Comparison of ENCODE assay signal across 8 cellular contexts in the genomic region with DNA sequence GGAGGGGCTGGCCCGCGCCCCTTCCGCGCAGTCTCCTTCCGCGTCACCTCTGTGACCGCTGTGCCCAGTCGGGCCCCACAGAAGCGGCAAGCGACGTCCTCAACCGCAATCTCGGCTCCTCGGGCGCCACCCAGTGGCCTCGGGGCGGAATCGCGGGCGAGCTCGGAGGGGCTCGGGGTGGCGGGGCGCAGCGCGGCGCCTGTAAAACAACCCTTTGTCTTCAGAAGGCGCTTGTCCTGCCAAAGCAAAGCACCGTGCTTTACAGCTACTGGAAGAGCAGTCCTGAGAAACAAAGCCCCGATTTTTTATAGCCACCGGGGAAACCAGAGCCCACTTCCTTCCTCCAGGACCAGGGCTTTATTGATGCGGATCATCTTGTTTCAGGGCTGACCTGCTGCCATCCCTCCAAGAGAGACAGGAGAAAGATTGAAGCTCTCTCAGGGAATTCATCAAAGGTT. TPM values are rescaled to one million over a fixed set of nuclear protein-coding genes. Genes with fewer than 3 reads are reported as not detected.
DNase-seq lines count a peak whose midpoint lies in the region; ATAC-seq and TF ChIP-seq lines count a peak whose summit lies in the region.

No MANE protein-coding gene starts in this region.

- peak overlapping the region; percentile 89 for H3K27ac Mint-ChIP-seq in Caco-2 (ENCODE audit: unreplicated experiment)

- BruUV-seq in Caco-2 (replicated peaks; lab: Mats Ljungman, UMichigan) = no TSS peak

- no peaks in the 10 kb centered on the region for H3K9me3 Mint-ChIP-seq in Caco-2 (ENCODE audit: unreplicated experiment)

- peaks cover 29% of the 10 kb centered on the region for H3K4me1 Mint-ChIP-seq in Caco-2 (ENCODE audit: low read depth, unreplicated experiment)

- DNase-seq in Caco-2 = peak; percentile 81 to 92
- peak; percentile 36 for DNase-seq in HS-5 (ENCODE audit: low read depth)
- DNase-seq in NOMO-1 treated with dmso at 0.1 percent for 144 hours (lab: John Stamatoyannopoulos, UW; ENCODE audit: unreplicated experiment) = peak; percentile 42
- DNase-seq in activated CD8-positive, alpha-beta memory T cell treated with anti-CD3 and anti-CD28 coated beads, Interleukin-2, amount 50 U/mL, for 4 hours = peak; percentile 93
- peak; percentile 37 for DNase-seq in epidermal melanocyte (ENCODE audit: insufficient read length, low spot score)
- DNase-seq in stimulated activated CD8-positive, alpha-beta memory T cell treated with anti-CD3 and anti-CD28 coated beads, Interleukin-4, amount 100 ng/mL, for 24 hours (ENCODE audit: low read depth) = peak; percentile 88

- H3K27me3 Mint-ChIP-seq in Caco-2 (ENCODE audit: insufficient read depth, unreplicated experiment) = no peaks in the 10 kb centered on the region

- peaks cover 7% of the 10 kb centered on the region for H3K36me3 Mint-ChIP-seq in Caco-2 (ENCODE audit: insufficient read depth, unreplicated experiment)

- no peaks in the 10 kb centered on the region for H3K36me3 ChIP-seq in Caco-2 (ENCODE audit: control insufficient read depth, insufficient read depth, low read length)

- POLR2A ChIA-PET in Caco-2 (lab: Charles Lee) = interaction anchor here (0.7 to 1.2 kb wide), 2 partner anchors 31 to 37 kb away, joined by 4 to 5 read pairs; no protein-coding TSS in a partner anchor

- TF ChIP-seq CTCF in Caco-2 (IDR thresholded peaks at IDR 0.05; ENCODE audit: insufficient read depth in 1 of 2, low read depth in 1 of 2, low read length in 1 of 2, severe bottlenecking in 1 of 2, unreplicated experiment in 1 of 2) = peak; percentile 86 to 87

- CTCF ChIA-PET in Caco-2 (lab: Charles Lee) = interaction anchor here (0.6 to 1.3 kb wide), 5 partner anchors 30 to 470 kb away, joined by 3 to 7 read pairs (median 3); partner anchors contain the start of gene CDKN2AIP

- intact Hi-C loops in Caco-2 (cut with micrococcal nuclease; ENCODE audit: unreplicated experiment) = loop anchor here (1.0 to 5.0 kb wide), 6 partner anchors 45 to 470 kb away; no protein-coding TSS in a partner anchor

- H3K4me1 ChIP-seq in Caco-2 (peaks cover 21% of the 10 kb centered on the region), mononuclear cell (ENCODE audit: insufficient read depth, low read length) (peaks cover 7% of the 10 kb centered on the region)

- ATAC-seq in GM21360 (IDR thresholded peaks at IDR 0.05; ENCODE audit: unreplicated experiment) = peak; percentile 95

- peak overlapping the region; percentile 75 for H3K4me3 Mint-ChIP-seq in Caco-2 (ENCODE audit: unreplicated experiment)

- H3K27me3 ChIP-seq in Caco-2 (replicated peaks; ENCODE audit: control insufficient read depth, insufficient read depth, low read length) = no peaks in the 10 kb centered on the region
- no peaks in the 10 kb centered on the region for H3K27me3 ChIP-seq in mononuclear cell (ENCODE audit: insufficient read depth, low read length)

- H3K9me3 ChIP-seq in Caco-2 (no peaks in the 10 kb centered on the region), mononuclear cell (ENCODE audit: low read depth, low read length) (no peaks in the 10 kb centered on the region)

- peak overlapping the region; percentile 49 for H3K4me3 ChIP-seq in Caco-2 (ENCODE audit: low read depth, low read length)
- peak overlapping the region; percentile 31 for H3K4me3 ChIP-seq in mononuclear cell (ENCODE audit: low read length)

RNA-seq across cellular contexts. Expression of gene CDKN2AIP, which starts 37.3 kb away (rescaled TPM):
- total RNA-seq in Caco-2 (2022) (13.9 and 17.5 TPM in 2 replicates), mononuclear cell (53.4 TPM)

Comparison
In these comparisons a context has a peak if more than half of its experiments do, and no peak if none do; other contexts are left out.
1. Peak in every context shown above with its lines: DNase-seq, ATAC-seq and H3K4me3 ChIP-seq.
2. DNase-seq: peak in every context shown above with its lines; median percentile 93 in activated CD8-positive, alpha-beta memory T cell treated with anti-CD3 and anti-CD28 coated beads, Interleukin-2, amount 50 U/mL, for 4 hours; 88 in stimulated activated CD8-positive, alpha-beta memory T cell treated with anti-CD3 and anti-CD28 coated beads, Interleukin-4, amount 100 ng/mL, for 24 hours; 86 in Caco-2; 42 in NOMO-1 treated with dmso at 0.1 percent for 144 hours; 37 in epidermal melanocyte; 36 in HS-5.